ENCODE assay signal across 27 cellular contexts in the genomic region with DNA sequence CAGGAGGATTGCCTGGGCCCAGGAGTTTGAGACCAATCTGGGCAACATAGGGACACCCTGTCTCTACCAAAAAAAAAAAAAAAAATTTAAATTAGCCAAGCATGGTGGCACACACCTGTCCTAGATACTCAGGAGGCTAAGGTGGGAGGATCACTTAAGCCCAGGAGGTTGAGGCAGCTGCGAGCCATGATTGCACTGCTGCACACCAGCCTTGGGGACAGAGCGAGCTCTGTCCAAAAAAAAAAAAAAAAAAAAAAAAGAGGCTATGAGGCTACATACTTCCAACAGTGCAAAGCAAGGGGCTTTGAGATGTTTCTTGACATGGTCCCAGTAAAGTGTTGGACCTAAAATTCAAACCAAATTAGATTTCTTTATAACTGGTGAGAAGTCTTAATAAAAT. TPM values are rescaled to one million over a fixed set of nuclear protein-coding genes. Genes with fewer than 3 reads are reported as not detected.
A peak's percentile ranks its signal among the peaks of the same experiment; 100 is the strongest.
DNase-seq lines count a peak whose midpoint lies in the region; ATAC-seq, FAIRE-seq and TF ChIP-seq lines count a peak whose summit lies in the region.
"Had no signal": no experiment of that assay in that cellular context is flagged by ENCODE, and none has a peak within 500 bp of the region (broad histone marks: within the 10 kb centered on the region; RNA-seq: fewer than 3 reads in every experiment).

No MANE protein-coding gene starts in this region.

- no peak overlapping the region for H3K4me3 Mint-ChIP-seq in osteocyte (ENCODE audit: unreplicated experiment)
- H3K4me3 Mint-ChIP-seq: CD4-positive, alpha-beta T cell had no signal

- H3K36me3 ChIP-seq in GM23248 (ENCODE audit: low read depth) (peaks cover 80% of the 10 kb centered on the region), gastroesophageal sphincter (peaks cover 3 to 68% of the 10 kb centered on the region in 2 donors), skeletal muscle satellite cell (ENCODE audit: insufficient read depth, low read length) (peaks cover 88% of the 10 kb centered on the region)
- H3K36me3 ChIP-seq: breast epithelium had no signal

- H3K4me1 ChIP-seq in GM23248 (ENCODE audit: insufficient read depth) (peaks cover 66% of the 10 kb centered on the region), gastroesophageal sphincter (peaks cover 9 to 43% (median 14%) of the 10 kb centered on the region in 3 donors), skeletal muscle satellite cell (ENCODE audit: control insufficient read depth, insufficient read depth, low read length) (peaks cover 36% of the 10 kb centered on the region)
- H3K4me1 ChIP-seq: breast epithelium had no signal

- no peak overlapping the region for H2AFZ ChIP-seq in GM23248

- peaks cover 91% of the 10 kb centered on the region for H3F3A ChIP-seq in GM23248 (ENCODE audit: insufficient read depth)

- H3K27ac Mint-ChIP-seq in osteocyte (ENCODE audit: unreplicated experiment) = no peak overlapping the region
- H3K27ac Mint-ChIP-seq: CD4-positive, alpha-beta T cell had no signal

- in situ Hi-C loops in GM23248 (cut with MboI) = no loop called here

- H3K4me2 ChIP-seq in GM23248 (ENCODE audit: unreplicated experiment) = peak overlapping the region; percentile 74
- H3K4me2 ChIP-seq in skeletal muscle satellite cell (ENCODE audit: low read length) = peak overlapping the region; percentile 46

- peak overlapping the region; percentile 36 for H3K4me3 ChIP-seq in GM23248
- no peak overlapping the region for H3K4me3 ChIP-seq in gastroesophageal sphincter
- H3K4me3 ChIP-seq in skeletal muscle satellite cell (ENCODE audit: low read length) = no peak overlapping the region
- H3K4me3 ChIP-seq: adrenal gland, breast epithelium, lower lobe of right lung, thoracic aorta had no signal

- H3K27me3 ChIP-seq in GM23248 (replicated peaks; ENCODE audit: insufficient read depth) (no peaks in the 10 kb centered on the region), gastroesophageal sphincter (no peaks in the 10 kb centered on the region), skeletal muscle satellite cell (ENCODE audit: control insufficient read depth, insufficient read depth, low read length) (no peaks in the 10 kb centered on the region)
- H3K27me3 ChIP-seq: adrenal gland, breast epithelium had no signal

- TF ChIP-seq EP300 in gastroesophageal sphincter (IDR thresholded peaks at IDR 0.05) = no peak

- 64 to 72% methylated on average over 2 of the region's 2 CpGs for WGBS in GM23248 (ENCODE audit: low coverage in 1 of 2, low lambda C conversion rate in 2 of 2, missing lambda C conversion rate in 2 of 2), 2 experiments
- 17 to 33% methylated on average over 1 to 2 of the region's 2 CpGs for WGBS in gastroesophageal sphincter (ENCODE audit: low coverage in 1 of 2), 2 donors

- H3K79me2 ChIP-seq in GM23248 (ENCODE audit: insufficient read depth) = peaks cover 90% of the 10 kb centered on the region

- peaks cover 39% of the 10 kb centered on the region for H3K36me3 Mint-ChIP-seq in osteocyte (ENCODE audit: unreplicated experiment)

- H3K9me3 ChIP-seq in GM23248 (ENCODE audit: low read depth) (no peaks in the 10 kb centered on the region), gastroesophageal sphincter (no peaks in the 10 kb centered on the region), skeletal muscle satellite cell (replicated peaks; ENCODE audit: low read length) (no peaks in the 10 kb centered on the region)
- H3K9me3 ChIP-seq: adrenal gland, breast epithelium, lower lobe of right lung, thoracic aorta had no signal

- FAIRE-seq in RCC 7860 (lab: Jason Lieb, UNC) = no peak
- FAIRE-seq: colon, GM19239, keratinocyte had no signal

- no peaks in the 10 kb centered on the region; the same call in 1 of the 2 replicates for H4K20me1 ChIP-seq in GM23248 (ENCODE audit: insufficient read depth)

- H3K9ac ChIP-seq in GM23248 (peak overlapping the region; percentile 46), skeletal muscle satellite cell (ENCODE audit: low read depth, low read length) (peak overlapping the region; percentile 41)

- peaks cover 38% of the 10 kb centered on the region for H3K4me1 Mint-ChIP-seq in osteocyte (ENCODE audit: unreplicated experiment)

- peak overlapping the region; percentile 87 for H3K27ac ChIP-seq in GM23248
- H3K27ac ChIP-seq in gastroesophageal sphincter = peak overlapping the region; percentile 81 to 100 (median 90)
- H3K27ac ChIP-seq: adrenal gland, lower lobe of right lung had no signal

- TF ChIP-seq POLR2A in gastroesophageal sphincter (IDR thresholded peaks at IDR 0.05) = no peak

- ATAC-seq in gastroesophageal sphincter = no peak

- no peak for DNase-seq in GM23248
- DNase-seq in NCI-H2171 treated with DMSO at 0.1 percent for 48 hours (lab: John Stamatoyannopoulos, UW) = peak; percentile 15
- no peak for DNase-seq in DMS79 (lab: John Stamatoyannopoulos, UW)
- no peak for DNase-seq in osteocyte (ENCODE audit: extremely low spot score, unreplicated experiment)
- DNase-seq in RCC 7860 (ENCODE audit: low spot score) = no peak
- DNase-seq: activated CD4-positive, alpha-beta T cell treated with anti-CD3 and anti-CD28 coated beads for 48 hours; activated naive CD4-positive, alpha-beta T cell; activated T-cell treated with anti-CD3 and anti-CD28 coated beads, Interleukin-2, amount 50 U/mL, for 48 hours; adrenal gland; CD4-positive, alpha-beta T cell; effector CD8-positive, alpha-beta T cell; foreskin melanocyte; lower lobe of right lung; NCI-H1417 treated with DMSO at 0.1 percent for 48 hours; NCI-H2107; stimulated activated CD4-positive, alpha-beta T cell treated with anti-CD3 and anti-CD28 coated beads, Interleukin-4, amount 100 ng/mL, for 4 hours; stimulated activated naive CD4-positive, alpha-beta T cell had no signal

- no peaks in the 10 kb centered on the region for H3K27me3 Mint-ChIP-seq in osteocyte (ENCODE audit: unreplicated experiment)
- H3K27me3 Mint-ChIP-seq: CD4-positive, alpha-beta T cell had no signal

- TF ChIP-seq CTCF in gastroesophageal sphincter (IDR thresholded peaks at IDR 0.05) (no peak), osteocyte (IDR thresholded peaks at IDR 0.05) (no peak)

- no peaks in the 10 kb centered on the region for H3K9me2 ChIP-seq in GM23248 (ENCODE audit: insufficient read depth)

- H3K9me3 Mint-ChIP-seq in osteocyte (ENCODE audit: unreplicated experiment) = no peaks in the 10 kb centered on the region
- H3K9me3 Mint-ChIP-seq: CD4-positive, alpha-beta T cell had no signal

RNA-seq across cellular contexts. Expression of gene CALU, which starts 15.9 kb away (rescaled TPM):
- total RNA-seq in GM23248 (2014; rRNA removed; shearing (Covaris generic)) = 1,466 and 1,589 TPM in 2 replicates
- 1,706 and 1,740 TPM in 2 replicates for polyA plus RNA-seq in GM23248 (2016; fragmentation: Nextera tagmentation; extraction: Ambion mirVana)
- 100 to 1,000 TPM; 146 to 274 (median 235) TPM for total RNA-seq in gastroesophageal sphincter
- total RNA-seq in skeletal muscle satellite cell (2012; rRNA removed) = 536 and 648 TPM in 2 replicates
- 516 and 530 TPM in 2 replicates for total RNA-seq in osteocyte

RNA-seq across cellular contexts. Expression of gene OPN1SW, which starts 20.5 kb away (rescaled TPM):
- not detected in 2 replicates for total RNA-seq in GM23248 (2014; rRNA removed; shearing (Covaris generic))
- polyA plus RNA-seq in GM23248 (2016; fragmentation: Nextera tagmentation; extraction: Ambion mirVana) = 2.2 and 2.6 TPM in 2 replicates
- total RNA-seq in gastroesophageal sphincter (not detected), osteocyte (not detected in 2 replicates)
- not detected in 2 replicates for total RNA-seq in skeletal muscle satellite cell (2012; rRNA removed)
- total RNA-seq: adrenal gland; breast epithelium; CD4-positive, alpha-beta T cell; epithelial cell of proximal tubule; lower lobe of right lung; M059J; T-helper 2 cell treated with Interferon-gamma antibody and Interleukin-4, amounts not matched to agents 100 ng/mL and 5 ng/mL, for 36 hours; thoracic aorta had no signal
- polyA plus RNA-seq: adrenal gland, keratinocyte had no signal

RNA-seq across cellular contexts. Expression of gene CCDC136, which starts 36.7 kb away (rescaled TPM):
- 3.1 and 3.8 TPM in 2 replicates for total RNA-seq in GM23248 (2014; rRNA removed; shearing (Covaris generic))
- 2.8 and 3.9 TPM in 2 replicates for polyA plus RNA-seq in GM23248 (2016; fragmentation: Nextera tagmentation; extraction: Ambion mirVana)
- total RNA-seq in gastroesophageal sphincter = 10 to 100 TPM; 14.5 to 46.9 (median 21.5) TPM
- 7.2 and 9.1 TPM in 2 replicates for total RNA-seq in skeletal muscle satellite cell (2012; rRNA removed)
- total RNA-seq in osteocyte = 10.8 and 13.3 TPM in 2 replicates
